ENCODE assay signal across 11 cellular contexts in the genomic region with DNA sequence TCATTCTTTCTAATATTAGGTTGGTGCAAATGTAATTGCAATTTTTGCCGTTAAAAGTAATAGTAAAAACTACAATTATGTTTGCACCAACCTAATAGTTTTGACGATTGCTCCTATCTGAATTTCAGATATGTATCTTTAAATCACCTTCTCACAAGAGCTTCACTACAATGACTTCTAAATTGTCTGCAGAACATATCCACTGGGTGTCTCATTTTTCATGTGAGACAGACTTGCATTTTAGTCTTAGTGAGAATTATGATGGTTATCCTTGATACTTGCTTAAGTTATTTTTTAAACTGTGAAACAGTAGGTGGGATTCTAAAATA.
DNase-seq lines count a peak whose midpoint lies in the region; ATAC-seq and TF ChIP-seq lines count a peak whose summit lies in the region.
"Had no signal": no experiment of that assay in that cellular context is flagged by ENCODE, and none has a peak within 500 bp of the region (broad histone marks: within the 10 kb centered on the region; RNA-seq: fewer than 3 reads in every experiment).

No MANE protein-coding gene starts in this region.

- CTCF ChIA-PET in MCF 10A (lab: Yijun Ruan, JAX) = interaction anchor here (1.3 kb wide), 1 partner anchor 95 kb away, joined by 3 read pairs; no protein-coding TSS in a partner anchor

- POLR2A ChIA-PET in MCF 10A (lab: Yijun Ruan, JAX) = interaction anchor here (0.6 to 2.4 kb wide), 4 partner anchors 8 to 103 kb away, joined by 3 to 28 read pairs (median 4); a partner anchor contains a TSS

- H3K9me3 ChIP-seq in breast epithelium = no peaks in the 10 kb centered on the region
- H3K9me3 ChIP-seq in BE2C = no peaks in the 10 kb centered on the region
- H3K9me3 ChIP-seq in left ventricle myocardium inferior (replicated peaks) = no peaks in the 10 kb centered on the region
- H3K9me3 ChIP-seq: ascending aorta had no signal

- intact Hi-C loops in MCF 10A (cut with micrococcal nuclease) (no loop called here), breast epithelium (cut with DNase I; ENCODE audit: low total_unique reads) (no loop called here), left ventricle myocardium inferior (cut with micrococcal nuclease) (no loop called here)
- intact Hi-C loops in activated T-helper 1 cell treated with anti-CD3 and anti-CD28 coated beads, Interleukin-12 subunit alpha, Interleukin-12 subunit beta, Interleukin-2, Interleukin-4 antibody, amounts not matched to agents 30 ng/mL and 10 ng/mL and 1 ng/mL, durations not matched to agents 14 hours and 24 hours and 36 hours (cut with micrococcal nuclease) = loop anchor here (1.0 to 5.0 kb wide), 4 partner anchors 20 to 1074 kb away; a partner anchor contains a TSS

- no peaks in the 10 kb centered on the region for H3K9me3 Mint-ChIP-seq in MCF 10A (ENCODE audit: unreplicated experiment)
- H3K9me3 Mint-ChIP-seq in activated T-helper 1 cell treated with anti-CD3 and anti-CD28 coated beads, Interleukin-12 subunit alpha, Interleukin-12 subunit beta, Interleukin-2, Interleukin-4 antibody, amounts not matched to agents 30 ng/mL and 10 ng/mL and 1 ng/mL, durations not matched to agents 14 hours and 24 hours and 36 hours = peaks cover 6% of the 10 kb centered on the region
- H3K9me3 Mint-ChIP-seq in stimulated activated naive CD8-positive, alpha-beta T cell treated with anti-CD3 and anti-CD28 coated beads, Interleukin-15, amount 100 ng/mL, for 72 hours = peaks cover under 1 to 2% of the 10 kb centered on the region in 2 donors

- no TSS peak for BruUV-seq in MCF 10A (replicated peaks; lab: Mats Ljungman, UMichigan)

- H3K27ac ChIP-seq in breast epithelium = no peak overlapping the region
- H3K27ac ChIP-seq in left ventricle myocardium inferior (replicated peaks) = no peak overlapping the region
- H3K27ac ChIP-seq: ascending aorta, WERI-Rb-1 had no signal

- H3K27ac Mint-ChIP-seq in MCF 10A (ENCODE audit: low read depth, unreplicated experiment) = peak overlapping the region; percentile 80
- peak overlapping the region; percentile 70 for H3K27ac Mint-ChIP-seq in activated T-helper 1 cell treated with anti-CD3 and anti-CD28 coated beads, Interleukin-12 subunit alpha, Interleukin-12 subunit beta, Interleukin-2, Interleukin-4 antibody, amounts not matched to agents 30 ng/mL and 10 ng/mL and 1 ng/mL, durations not matched to agents 14 hours and 24 hours and 36 hours
- peak overlapping the region; percentile 67 to 93 for H3K27ac Mint-ChIP-seq in stimulated activated naive CD8-positive, alpha-beta T cell treated with anti-CD3 and anti-CD28 coated beads, Interleukin-15, amount 100 ng/mL, for 72 hours

- no peak for TF ChIP-seq POLR2A in breast epithelium (IDR thresholded peaks at IDR 0.05)

- ATAC-seq in HG02938 (IDR thresholded peaks at IDR 0.05; ENCODE audit: unreplicated experiment) = peak; percentile 14
- peak; percentile 24 for ATAC-seq in stimulated activated naive CD8-positive, alpha-beta T cell treated with anti-CD3 and anti-CD28 coated beads, Interleukin-15, amount 100 ng/mL, for 72 hours
- ATAC-seq in HG03108 (IDR thresholded peaks at IDR 0.05; ENCODE audit: unreplicated experiment) = no peak
- ATAC-seq: left lobe of liver had no signal

- H3K27me3 Mint-ChIP-seq in MCF 10A (ENCODE audit: insufficient read depth, unreplicated experiment) = no peaks in the 10 kb centered on the region
- no peaks in the 10 kb centered on the region for H3K27me3 Mint-ChIP-seq in activated T-helper 1 cell treated with anti-CD3 and anti-CD28 coated beads, Interleukin-12 subunit alpha, Interleukin-12 subunit beta, Interleukin-2, Interleukin-4 antibody, amounts not matched to agents 30 ng/mL and 10 ng/mL and 1 ng/mL, durations not matched to agents 14 hours and 24 hours and 36 hours (ENCODE audit: insufficient read depth)
- H3K27me3 Mint-ChIP-seq in stimulated activated naive CD8-positive, alpha-beta T cell treated with anti-CD3 and anti-CD28 coated beads, Interleukin-15, amount 100 ng/mL, for 72 hours = no peaks in the 10 kb centered on the region

- H3K36me3 ChIP-seq in breast epithelium = no peaks in the 10 kb centered on the region
- H3K36me3 ChIP-seq in BE2C = no peaks in the 10 kb centered on the region
- no peaks in the 10 kb centered on the region for H3K36me3 ChIP-seq in left ventricle myocardium inferior
- H3K36me3 ChIP-seq: ascending aorta, WERI-Rb-1 had no signal

- no peak for TF ChIP-seq CTCF in MCF 10A (IDR thresholded peaks at IDR 0.05; ENCODE audit: unreplicated experiment)
- TF ChIP-seq CTCF in breast epithelium (IDR thresholded peaks at IDR 0.05) = no peak
- no peak for TF ChIP-seq CTCF in BE2C (IDR thresholded peaks at IDR 0.05; ENCODE audit: low read depth, low read length)
- no peak for TF ChIP-seq CTCF in left ventricle myocardium inferior (IDR thresholded peaks at IDR 0.05; ENCODE audit: borderline replicate concordance)

- H3K4me3 Mint-ChIP-seq in MCF 10A (ENCODE audit: unreplicated experiment) = peak overlapping the region; percentile 65
- H3K4me3 Mint-ChIP-seq in activated T-helper 1 cell treated with anti-CD3 and anti-CD28 coated beads, Interleukin-12 subunit alpha, Interleukin-12 subunit beta, Interleukin-2, Interleukin-4 antibody, amounts not matched to agents 30 ng/mL and 10 ng/mL and 1 ng/mL, durations not matched to agents 14 hours and 24 hours and 36 hours = peak overlapping the region; percentile 40
- peak overlapping the region; percentile 50 to 51 for H3K4me3 Mint-ChIP-seq in stimulated activated naive CD8-positive, alpha-beta T cell treated with anti-CD3 and anti-CD28 coated beads, Interleukin-15, amount 100 ng/mL, for 72 hours

- H3K4me1 ChIP-seq in breast epithelium (no peaks in the 10 kb centered on the region), BE2C (peaks cover 11% of the 10 kb centered on the region), left ventricle myocardium inferior (peaks cover 10% of the 10 kb centered on the region)
- H3K4me1 ChIP-seq: ascending aorta had no signal

- H3K4me1 Mint-ChIP-seq in MCF 10A (ENCODE audit: insufficient read depth, unreplicated experiment) = peaks cover 39% of the 10 kb centered on the region
- peaks cover 53% of the 10 kb centered on the region for H3K4me1 Mint-ChIP-seq in activated T-helper 1 cell treated with anti-CD3 and anti-CD28 coated beads, Interleukin-12 subunit alpha, Interleukin-12 subunit beta, Interleukin-2, Interleukin-4 antibody, amounts not matched to agents 30 ng/mL and 10 ng/mL and 1 ng/mL, durations not matched to agents 14 hours and 24 hours and 36 hours (ENCODE audit: low read depth)
- H3K4me1 Mint-ChIP-seq in stimulated activated naive CD8-positive, alpha-beta T cell treated with anti-CD3 and anti-CD28 coated beads, Interleukin-15, amount 100 ng/mL, for 72 hours = peaks cover 75% of the 10 kb centered on the region

- H3K36me3 Mint-ChIP-seq in MCF 10A (ENCODE audit: insufficient read depth, unreplicated experiment) = no peaks in the 10 kb centered on the region
- H3K36me3 Mint-ChIP-seq in activated T-helper 1 cell treated with anti-CD3 and anti-CD28 coated beads, Interleukin-12 subunit alpha, Interleukin-12 subunit beta, Interleukin-2, Interleukin-4 antibody, amounts not matched to agents 30 ng/mL and 10 ng/mL and 1 ng/mL, durations not matched to agents 14 hours and 24 hours and 36 hours (ENCODE audit: low read depth) = peaks cover 4% of the 10 kb centered on the region

- H3K4me3 ChIP-seq in breast epithelium = no peak overlapping the region
- no peak overlapping the region for H3K4me3 ChIP-seq in BE2C (ENCODE audit: low read depth, low read length)
- H3K4me3 ChIP-seq in left ventricle myocardium inferior = no peak overlapping the region
- H3K4me3 ChIP-seq: ascending aorta had no signal

- DNase-seq in MCF 10A (ENCODE audit: unreplicated experiment) (no peak), breast epithelium (ENCODE audit: low spot score in 2 of 2) (no peak), BE2C (no peak), left ventricle myocardium inferior (no peak)
- no peak for DNase-seq in activated T-helper 1 cell treated with anti-CD3 and anti-CD28 coated beads, Interleukin-12 subunit alpha, Interleukin-12 subunit beta, Interleukin-2, Interleukin-4 antibody, amounts not matched to agents 30 ng/mL and 10 ng/mL and 1 ng/mL, durations not matched to agents 14 hours and 24 hours and 36 hours (ENCODE audit: low spot score)
- DNase-seq in stimulated activated naive CD8-positive, alpha-beta T cell treated with anti-CD3 and anti-CD28 coated beads, Interleukin-15, amount 100 ng/mL, for 72 hours = no peak
- DNase-seq: WERI-Rb-1 had no signal

- no peaks in the 10 kb centered on the region for H3K27me3 ChIP-seq in breast epithelium
- H3K27me3 ChIP-seq in BE2C = no peaks in the 10 kb centered on the region; the same call in 1 of the 2 replicates
- no peaks in the 10 kb centered on the region for H3K27me3 ChIP-seq in left ventricle myocardium inferior (ENCODE audit: low read depth)
- H3K27me3 ChIP-seq: ascending aorta had no signal
